Comparison of ENCODE assay signal across 1 cellular context in the genomic region with DNA sequence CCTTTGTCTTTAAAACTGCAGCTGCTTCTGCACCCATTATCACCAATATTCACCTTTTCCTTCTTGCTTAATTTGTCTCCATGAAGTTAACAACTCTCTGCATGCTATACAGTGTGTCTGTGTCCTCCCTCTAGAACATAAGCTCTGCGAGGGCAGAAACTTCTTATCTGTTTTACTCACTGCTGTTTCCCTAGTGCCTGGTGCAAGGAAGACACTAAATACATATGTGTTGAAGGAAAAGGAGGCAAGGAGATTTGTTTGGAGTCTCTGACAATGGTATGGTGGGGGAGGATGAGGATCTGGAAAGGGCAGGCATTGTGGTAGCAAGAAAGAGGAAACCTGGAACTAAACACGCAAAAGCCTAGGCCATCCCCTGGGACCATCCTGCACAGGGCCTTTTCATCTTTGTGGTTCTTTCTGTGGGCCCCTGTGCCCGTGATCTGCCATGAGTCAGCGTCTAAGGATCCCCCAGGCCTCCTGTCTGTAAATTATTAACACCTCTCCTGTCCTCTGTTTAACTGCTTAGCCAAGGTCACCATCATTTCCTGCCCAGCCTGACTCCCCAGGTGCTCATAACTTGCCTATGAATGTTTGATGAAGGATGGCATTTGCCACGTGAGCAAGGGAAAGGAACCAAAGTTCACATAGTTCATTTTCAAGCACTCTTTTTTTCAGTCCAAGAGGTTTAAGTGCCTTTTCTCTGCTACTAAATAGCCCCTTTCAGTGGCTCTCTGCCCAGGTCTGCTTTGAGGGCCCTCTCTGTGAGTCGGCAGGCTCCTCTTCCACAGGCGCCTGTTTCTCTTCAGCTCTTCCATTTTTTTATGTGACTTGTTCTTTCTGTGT.
A peak's percentile ranks its signal among the peaks of the same experiment; 100 is the strongest.
TF ChIP-seq lines count a peak whose summit lies in the region.

No MANE protein-coding gene starts in this region.

TF ChIP-seq in HepG2, 621 proteins besides CTCF, POLR2A, EP300 and RAD21 (continued from another document and continues in another):
- TF ChIP-seq, protein P1, sequence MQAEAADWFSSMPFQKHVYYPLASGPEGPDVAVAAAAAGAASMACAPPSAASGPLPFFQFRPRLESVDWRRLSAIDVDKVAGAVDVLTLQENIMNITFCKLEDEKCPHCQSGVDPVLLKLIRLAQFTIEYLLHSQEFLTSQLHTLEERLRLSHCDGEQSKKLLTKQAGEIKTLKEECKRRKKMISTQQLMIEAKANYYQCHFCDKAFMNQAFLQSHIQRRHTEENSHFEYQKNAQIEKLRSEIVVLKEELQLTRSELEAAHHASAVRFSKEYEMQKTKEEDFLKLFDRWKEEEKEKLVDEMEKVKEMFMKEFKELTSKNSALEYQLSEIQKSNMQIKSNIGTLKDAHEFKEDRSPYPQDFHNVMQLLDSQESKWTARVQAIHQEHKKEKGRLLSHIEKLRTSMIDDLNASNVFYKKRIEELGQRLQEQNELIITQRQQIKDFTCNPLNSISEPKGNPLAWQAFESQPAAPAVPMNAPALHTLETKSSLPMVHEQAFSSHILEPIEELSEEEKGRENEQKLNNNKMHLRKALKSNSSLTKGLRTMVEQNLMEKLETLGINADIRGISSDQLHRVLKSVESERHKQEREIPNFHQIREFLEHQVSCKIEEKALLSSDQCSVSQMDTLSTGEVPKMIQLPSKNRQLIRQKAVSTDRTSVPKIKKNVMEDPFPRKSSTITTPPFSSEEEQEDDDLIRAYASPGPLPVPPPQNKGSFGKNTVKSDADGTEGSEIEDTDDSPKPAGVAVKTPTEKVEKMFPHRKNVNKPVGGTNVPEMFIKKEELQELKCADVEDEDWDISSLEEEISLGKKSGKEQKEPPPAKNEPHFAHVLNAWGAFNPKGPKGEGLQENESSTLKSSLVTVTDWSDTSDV (CRISPR knock-in tag; IDR thresholded peaks at IDR 0.05) = no peak
- peak; percentile 81; the same call in 1 of the 2 replicates for TF ChIP-seq EHMT2 (IDR thresholded peaks at IDR 0.05; ENCODE audit: borderline replicate concordance, low read depth, low read length)
- peak; percentile 93; the same call in 1 of the 2 replicates for TF ChIP-seq NCOR1 (IDR thresholded peaks at IDR 0.05; ENCODE audit: borderline replicate concordance, low read length)
- TF ChIP-seq MEIS2 (CRISPR knock-in tag; IDR thresholded peaks at IDR 0.05) = peak; percentile 97
- 0 out of 2 replicates have a peak, but pooled peaks have one; percentile 29 for TF ChIP-seq ZFP1 (CRISPR knock-in tag; IDR thresholded peaks at IDR 0.05)
- TF ChIP-seq TCF7 (IDR thresholded peaks at IDR 0.05; ENCODE audit: low read depth) = peak; percentile 89
- TF ChIP-seq GATA4 (IDR thresholded peaks at IDR 0.05; ENCODE audit: borderline replicate concordance, low read depth) = no peak; the same call in 1 of the 2 replicates
- no peak for TF ChIP-seq SSRP1 (CRISPR knock-in tag; IDR thresholded peaks at IDR 0.05)
- no peak for TF ChIP-seq ATF7 (IDR thresholded peaks at IDR 0.05)
- TF ChIP-seq ATF7 (CRISPR knock-in tag; IDR thresholded peaks at IDR 0.05) = no peak; the same call in 1 of the 2 replicates
- peak; percentile 86 for TF ChIP-seq ZBTB20 (CRISPR knock-in tag; IDR thresholded peaks at IDR 0.05; ENCODE audit: borderline replicate concordance, low read depth)
- TF ChIP-seq ERF (CRISPR knock-in tag; IDR thresholded peaks at IDR 0.05) = peak; percentile 65
- TF ChIP-seq ZFY (CRISPR knock-in tag; IDR thresholded peaks at IDR 0.05) = peak; percentile 82
- peak; percentile 90 for TF ChIP-seq ZNF430 (CRISPR knock-in tag; IDR thresholded peaks at IDR 0.05)
- TF ChIP-seq NR2C2 (CRISPR knock-in tag; IDR thresholded peaks at IDR 0.05; ENCODE audit: borderline replicate concordance) = peak; percentile 54; the same call in 1 of the 2 replicates
- TF ChIP-seq AGO2 (optimal IDR thresholded peaks at IDR 0.05; ENCODE audit: low read depth, low read length) = no peak
- TF ChIP-seq ZNF788 (CRISPR knock-in tag; IDR thresholded peaks at IDR 0.05; ENCODE audit: borderline replicate concordance) = peak; percentile 48; the same call in 1 of the 2 replicates
- TF ChIP-seq, protein P2, sequence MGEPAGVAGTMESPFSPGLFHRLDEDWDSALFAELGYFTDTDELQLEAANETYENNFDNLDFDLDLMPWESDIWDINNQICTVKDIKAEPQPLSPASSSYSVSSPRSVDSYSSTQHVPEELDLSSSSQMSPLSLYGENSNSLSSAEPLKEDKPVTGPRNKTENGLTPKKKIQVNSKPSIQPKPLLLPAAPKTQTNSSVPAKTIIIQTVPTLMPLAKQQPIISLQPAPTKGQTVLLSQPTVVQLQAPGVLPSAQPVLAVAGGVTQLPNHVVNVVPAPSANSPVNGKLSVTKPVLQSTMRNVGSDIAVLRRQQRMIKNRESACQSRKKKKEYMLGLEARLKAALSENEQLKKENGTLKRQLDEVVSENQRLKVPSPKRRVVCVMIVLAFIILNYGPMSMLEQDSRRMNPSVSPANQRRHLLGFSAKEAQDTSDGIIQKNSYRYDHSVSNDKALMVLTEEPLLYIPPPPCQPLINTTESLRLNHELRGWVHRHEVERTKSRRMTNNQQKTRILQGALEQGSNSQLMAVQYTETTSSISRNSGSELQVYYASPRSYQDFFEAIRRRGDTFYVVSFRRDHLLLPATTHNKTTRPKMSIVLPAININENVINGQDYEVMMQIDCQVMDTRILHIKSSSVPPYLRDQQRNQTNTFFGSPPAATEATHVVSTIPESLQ (CRISPR knock-in tag; conservative IDR thresholded peaks at IDR 0.05) = 0 out of 2 replicates have a peak, but pooled peaks have one; percentile 33
- 0 out of 2 replicates have a peak, but pooled peaks have one; percentile 23 for TF ChIP-seq SMYD3 (CRISPR knock-in tag; IDR thresholded peaks at IDR 0.05)
- peak; percentile 25; the same call in 1 of the 2 replicates for TF ChIP-seq AKAP8 (CRISPR knock-in tag; IDR thresholded peaks at IDR 0.05)
- TF ChIP-seq ZMYM4 (CRISPR knock-in tag; IDR thresholded peaks at IDR 0.05) = peak; percentile 89
- TF ChIP-seq CCDC6 (CRISPR knock-in tag; IDR thresholded peaks at IDR 0.05) = 0 out of 2 replicates have a peak, but pooled peaks have one; percentile 25
- TF ChIP-seq, protein P3, sequence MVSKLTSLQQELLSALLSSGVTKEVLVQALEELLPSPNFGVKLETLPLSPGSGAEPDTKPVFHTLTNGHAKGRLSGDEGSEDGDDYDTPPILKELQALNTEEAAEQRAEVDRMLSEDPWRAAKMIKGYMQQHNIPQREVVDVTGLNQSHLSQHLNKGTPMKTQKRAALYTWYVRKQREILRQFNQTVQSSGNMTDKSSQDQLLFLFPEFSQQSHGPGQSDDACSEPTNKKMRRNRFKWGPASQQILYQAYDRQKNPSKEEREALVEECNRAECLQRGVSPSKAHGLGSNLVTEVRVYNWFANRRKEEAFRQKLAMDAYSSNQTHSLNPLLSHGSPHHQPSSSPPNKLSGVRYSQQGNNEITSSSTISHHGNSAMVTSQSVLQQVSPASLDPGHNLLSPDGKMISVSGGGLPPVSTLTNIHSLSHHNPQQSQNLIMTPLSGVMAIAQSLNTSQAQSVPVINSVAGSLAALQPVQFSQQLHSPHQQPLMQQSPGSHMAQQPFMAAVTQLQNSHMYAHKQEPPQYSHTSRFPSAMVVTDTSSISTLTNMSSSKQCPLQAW (CRISPR knock-in tag; IDR thresholded peaks at IDR 0.05) = peak; percentile 100
- no peak for TF ChIP-seq ZBTB42 (CRISPR knock-in tag; IDR thresholded peaks at IDR 0.05)
- TF ChIP-seq STAG1 (CRISPR knock-in tag; IDR thresholded peaks at IDR 0.05) = peak; percentile 31; the same call in 1 of the 2 replicates
- no peak for TF ChIP-seq GPN1 (CRISPR knock-in tag; IDR thresholded peaks at IDR 0.05; ENCODE audit: borderline replicate concordance)
- no peak for TF ChIP-seq ARID2 (CRISPR knock-in tag; IDR thresholded peaks at IDR 0.05; ENCODE audit: borderline replicate concordance)
- TF ChIP-seq, protein P4, sequence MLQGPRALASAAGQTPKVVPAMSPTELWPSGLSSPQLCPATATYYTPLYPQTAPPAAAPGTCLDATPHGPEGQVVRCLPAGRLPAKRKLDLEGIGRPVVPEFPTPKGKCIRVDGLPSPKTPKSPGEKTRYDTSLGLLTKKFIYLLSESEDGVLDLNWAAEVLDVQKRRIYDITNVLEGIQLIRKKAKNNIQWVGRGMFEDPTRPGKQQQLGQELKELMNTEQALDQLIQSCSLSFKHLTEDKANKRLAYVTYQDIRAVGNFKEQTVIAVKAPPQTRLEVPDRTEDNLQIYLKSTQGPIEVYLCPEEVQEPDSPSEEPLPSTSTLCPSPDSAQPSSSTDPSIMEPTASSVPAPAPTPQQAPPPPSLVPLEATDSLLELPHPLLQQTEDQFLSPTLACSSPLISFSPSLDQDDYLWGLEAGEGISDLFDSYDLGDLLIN (CRISPR knock-in tag; IDR thresholded peaks at IDR 0.05; ENCODE audit: borderline replicate concordance) = no peak
- no peak for TF ChIP-seq ZNF354B (CRISPR knock-in tag; IDR thresholded peaks at IDR 0.05)
- TF ChIP-seq NCOA1 (CRISPR knock-in tag; IDR thresholded peaks at IDR 0.05) = peak; percentile 28; the same call in 1 of the 2 replicates
- peak; percentile 64 for TF ChIP-seq KAT8 (CRISPR knock-in tag; IDR thresholded peaks at IDR 0.05)
- no peak for TF ChIP-seq PHF5A (CRISPR knock-in tag; IDR thresholded peaks at IDR 0.05; ENCODE audit: low read depth, unreplicated experiment)
- peak; percentile 48; the same call in 1 of the 2 replicates for TF ChIP-seq ZSCAN30 (CRISPR knock-in tag; IDR thresholded peaks at IDR 0.05)
- no peak for TF ChIP-seq ZNF720 (CRISPR knock-in tag; IDR thresholded peaks at IDR 0.05)
- TF ChIP-seq, protein P5, sequence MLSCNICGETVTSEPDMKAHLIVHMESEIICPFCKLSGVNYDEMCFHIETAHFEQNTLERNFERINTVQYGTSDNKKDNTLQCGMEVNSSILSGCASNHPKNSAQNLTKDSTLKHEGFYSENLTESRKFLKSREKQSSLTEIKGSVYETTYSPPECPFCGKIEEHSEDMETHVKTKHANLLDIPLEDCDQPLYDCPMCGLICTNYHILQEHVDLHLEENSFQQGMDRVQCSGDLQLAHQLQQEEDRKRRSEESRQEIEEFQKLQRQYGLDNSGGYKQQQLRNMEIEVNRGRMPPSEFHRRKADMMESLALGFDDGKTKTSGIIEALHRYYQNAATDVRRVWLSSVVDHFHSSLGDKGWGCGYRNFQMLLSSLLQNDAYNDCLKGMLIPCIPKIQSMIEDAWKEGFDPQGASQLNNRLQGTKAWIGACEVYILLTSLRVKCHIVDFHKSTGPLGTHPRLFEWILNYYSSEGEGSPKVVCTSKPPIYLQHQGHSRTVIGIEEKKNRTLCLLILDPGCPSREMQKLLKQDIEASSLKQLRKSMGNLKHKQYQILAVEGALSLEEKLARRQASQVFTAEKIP (CRISPR knock-in tag; IDR thresholded peaks at IDR 0.05; ENCODE audit: borderline replicate concordance) = no peak
- 0 out of 2 replicates have a peak, but pooled peaks have one; percentile 25 for TF ChIP-seq CREB1 (IDR thresholded peaks at IDR 0.05)
- peak; percentile 83 for TF ChIP-seq CREB1 (CRISPR knock-in tag; IDR thresholded peaks at IDR 0.05)
- no peak for TF ChIP-seq CENPT (CRISPR knock-in tag; IDR thresholded peaks at IDR 0.05; ENCODE audit: low read depth)
- TF ChIP-seq ZFP90 (CRISPR knock-in tag; IDR thresholded peaks at IDR 0.05; ENCODE audit: borderline replicate concordance) = peak; percentile 53; the same call in 1 of the 2 replicates
- no peak for TF ChIP-seq ZNF607 (CRISPR knock-in tag; IDR thresholded peaks at IDR 0.05; ENCODE audit: borderline replicate concordance)
- TF ChIP-seq, protein P6, sequence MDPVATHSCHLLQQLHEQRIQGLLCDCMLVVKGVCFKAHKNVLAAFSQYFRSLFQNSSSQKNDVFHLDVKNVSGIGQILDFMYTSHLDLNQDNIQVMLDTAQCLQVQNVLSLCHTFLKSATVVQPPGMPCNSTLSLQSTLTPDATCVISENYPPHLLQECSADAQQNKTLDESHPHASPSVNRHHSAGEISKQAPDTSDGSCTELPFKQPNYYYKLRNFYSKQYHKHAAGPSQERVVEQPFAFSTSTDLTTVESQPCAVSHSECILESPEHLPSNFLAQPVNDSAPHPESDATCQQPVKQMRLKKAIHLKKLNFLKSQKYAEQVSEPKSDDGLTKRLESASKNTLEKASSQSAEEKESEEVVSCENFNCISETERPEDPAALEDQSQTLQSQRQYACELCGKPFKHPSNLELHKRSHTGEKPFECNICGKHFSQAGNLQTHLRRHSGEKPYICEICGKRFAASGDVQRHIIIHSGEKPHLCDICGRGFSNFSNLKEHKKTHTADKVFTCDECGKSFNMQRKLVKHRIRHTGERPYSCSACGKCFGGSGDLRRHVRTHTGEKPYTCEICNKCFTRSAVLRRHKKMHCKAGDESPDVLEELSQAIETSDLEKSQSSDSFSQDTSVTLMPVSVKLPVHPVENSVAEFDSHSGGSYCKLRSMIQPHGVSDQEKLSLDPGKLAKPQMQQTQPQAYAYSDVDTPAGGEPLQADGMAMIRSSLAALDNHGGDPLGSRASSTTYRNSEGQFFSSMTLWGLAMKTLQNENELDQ (CRISPR knock-in tag; IDR thresholded peaks at IDR 0.05; ENCODE audit: borderline replicate concordance) = no peak
- TF ChIP-seq, protein P7, sequence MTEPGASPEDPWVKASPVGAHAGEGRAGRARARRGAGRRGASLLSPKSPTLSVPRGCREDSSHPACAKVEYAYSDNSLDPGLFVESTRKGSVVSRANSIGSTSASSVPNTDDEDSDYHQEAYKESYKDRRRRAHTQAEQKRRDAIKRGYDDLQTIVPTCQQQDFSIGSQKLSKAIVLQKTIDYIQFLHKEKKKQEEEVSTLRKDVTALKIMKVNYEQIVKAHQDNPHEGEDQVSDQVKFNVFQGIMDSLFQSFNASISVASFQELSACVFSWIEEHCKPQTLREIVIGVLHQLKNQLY (CRISPR knock-in tag; IDR thresholded peaks at IDR 0.05) = peak; percentile 99
- no peak for TF ChIP-seq ZNF678 (CRISPR knock-in tag; IDR thresholded peaks at IDR 0.05)
- TF ChIP-seq, protein P8, sequence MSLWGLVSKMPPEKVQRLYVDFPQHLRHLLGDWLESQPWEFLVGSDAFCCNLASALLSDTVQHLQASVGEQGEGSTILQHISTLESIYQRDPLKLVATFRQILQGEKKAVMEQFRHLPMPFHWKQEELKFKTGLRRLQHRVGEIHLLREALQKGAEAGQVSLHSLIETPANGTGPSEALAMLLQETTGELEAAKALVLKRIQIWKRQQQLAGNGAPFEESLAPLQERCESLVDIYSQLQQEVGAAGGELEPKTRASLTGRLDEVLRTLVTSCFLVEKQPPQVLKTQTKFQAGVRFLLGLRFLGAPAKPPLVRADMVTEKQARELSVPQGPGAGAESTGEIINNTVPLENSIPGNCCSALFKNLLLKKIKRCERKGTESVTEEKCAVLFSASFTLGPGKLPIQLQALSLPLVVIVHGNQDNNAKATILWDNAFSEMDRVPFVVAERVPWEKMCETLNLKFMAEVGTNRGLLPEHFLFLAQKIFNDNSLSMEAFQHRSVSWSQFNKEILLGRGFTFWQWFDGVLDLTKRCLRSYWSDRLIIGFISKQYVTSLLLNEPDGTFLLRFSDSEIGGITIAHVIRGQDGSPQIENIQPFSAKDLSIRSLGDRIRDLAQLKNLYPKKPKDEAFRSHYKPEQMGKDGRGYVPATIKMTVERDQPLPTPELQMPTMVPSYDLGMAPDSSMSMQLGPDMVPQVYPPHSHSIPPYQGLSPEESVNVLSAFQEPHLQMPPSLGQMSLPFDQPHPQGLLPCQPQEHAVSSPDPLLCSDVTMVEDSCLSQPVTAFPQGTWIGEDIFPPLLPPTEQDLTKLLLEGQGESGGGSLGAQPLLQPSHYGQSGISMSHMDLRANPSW (CRISPR knock-in tag; IDR thresholded peaks at IDR 0.05; ENCODE audit: borderline replicate concordance) = peak; percentile 60; the same call in 1 of the 2 replicates
- TF ChIP-seq NFKB2 (CRISPR knock-in tag; IDR thresholded peaks at IDR 0.05; ENCODE audit: borderline replicate concordance) = no peak
- peak; percentile 43; the same call in 1 of the 2 replicates for TF ChIP-seq ZNF747 (CRISPR knock-in tag; IDR thresholded peaks at IDR 0.05; ENCODE audit: borderline replicate concordance)
